Comparison of ENCODE assay signal across 1 cellular context in genomic region chr14:103341250-103342129, GRCh38.
TF ChIP-seq lines count a peak whose summit lies in the region.

No MANE protein-coding gene starts in this region.

TF ChIP-seq in IMR-90, 13 proteins besides CTCF, POLR2A, EP300 and RAD21:
- no peak for TF ChIP-seq RCOR1 (IDR thresholded peaks at IDR 0.05; ENCODE audit: insufficient replicate concordance, low read length)
- TF ChIP-seq SMC3 (IDR thresholded peaks at IDR 0.05; ENCODE audit: low read depth, low read length), result no peak
- no peak for TF ChIP-seq USF2 (IDR thresholded peaks at IDR 0.05; ENCODE audit: low read depth, low read length)
- TF ChIP-seq MAFK (IDR thresholded peaks at IDR 0.05; ENCODE audit: low read depth, low read length), result no peak
- no peak for TF ChIP-seq BHLHE40 (IDR thresholded peaks at IDR 0.05; ENCODE audit: low read depth, low read length)
- no peak for TF ChIP-seq NFE2L2 (IDR thresholded peaks at IDR 0.05; ENCODE audit: low read depth, low read length)
- TF ChIP-seq MXI1 (IDR thresholded peaks at IDR 0.05; ENCODE audit: borderline replicate concordance, low read depth, low read length), result no peak
- TF ChIP-seq MAZ (IDR thresholded peaks at IDR 0.05; ENCODE audit: borderline replicate concordance, low read depth, low read length), result no peak
- TF ChIP-seq, protein P1, sequence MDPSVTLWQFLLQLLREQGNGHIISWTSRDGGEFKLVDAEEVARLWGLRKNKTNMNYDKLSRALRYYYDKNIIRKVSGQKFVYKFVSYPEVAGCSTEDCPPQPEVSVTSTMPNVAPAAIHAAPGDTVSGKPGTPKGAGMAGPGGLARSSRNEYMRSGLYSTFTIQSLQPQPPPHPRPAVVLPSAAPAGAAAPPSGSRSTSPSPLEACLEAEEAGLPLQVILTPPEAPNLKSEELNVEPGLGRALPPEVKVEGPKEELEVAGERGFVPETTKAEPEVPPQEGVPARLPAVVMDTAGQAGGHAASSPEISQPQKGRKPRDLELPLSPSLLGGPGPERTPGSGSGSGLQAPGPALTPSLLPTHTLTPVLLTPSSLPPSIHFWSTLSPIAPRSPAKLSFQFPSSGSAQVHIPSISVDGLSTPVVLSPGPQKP (IDR thresholded peaks at IDR 0.05; ENCODE audit: borderline replicate concordance, low read depth, low read length), result no peak
